Comparison of ENCODE assay signal across 8 cellular contexts in the genomic region with DNA sequence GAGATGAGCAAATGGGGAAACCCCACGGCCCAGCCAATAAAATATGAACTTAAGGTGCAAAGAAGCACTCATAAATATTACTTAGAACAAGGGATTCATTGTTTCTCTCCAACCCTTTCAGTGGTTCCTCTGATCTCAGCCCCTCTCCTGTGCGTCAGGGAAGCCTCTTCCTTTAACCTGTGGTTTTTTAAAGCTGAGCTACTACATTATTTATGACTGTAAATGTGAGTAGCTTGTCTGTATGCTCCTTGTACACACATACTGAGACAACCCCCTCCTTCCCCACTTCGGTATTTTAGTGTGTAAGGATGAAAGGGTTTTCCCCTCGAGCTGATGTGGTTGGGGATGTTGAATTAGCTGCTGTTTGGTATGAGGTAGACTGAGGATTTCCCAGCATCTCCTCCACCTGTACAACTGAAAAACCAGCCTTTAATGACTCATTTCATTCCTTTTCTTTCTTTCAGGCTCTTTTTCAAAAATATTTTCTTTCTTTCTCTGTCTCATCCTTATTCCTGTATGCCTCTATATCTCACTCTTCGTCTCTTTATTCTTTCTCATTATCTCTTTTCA. TPM values are rescaled to one million over a fixed set of nuclear protein-coding genes. Genes with fewer than 3 reads are reported as not detected.
DNase-seq lines count a peak whose midpoint lies in the region; ATAC-seq, FAIRE-seq and TF ChIP-seq lines count a peak whose summit lies in the region.

No MANE protein-coding gene starts in this region.

- no peak overlapping the region for H4K8ac ChIP-seq in H1 (ENCODE audit: extremely low read depth, insufficient read depth, low read length)

- no peaks in the 10 kb centered on the region for H3K27me3 ChIP-seq in H1 (replicated peaks in 1 of 4; ENCODE audit: control insufficient read depth in 3 of 4, extremely low read depth in 1 of 4, insufficient read depth in 3 of 4, low read length in 3 of 4)
- H3K27me3 ChIP-seq in tibial artery, result no peaks in the 10 kb centered on the region

- H3K9me3 ChIP-seq in H1 (ENCODE audit: insufficient read depth in 2 of 2, low read depth in 1 of 2, low read length in 1 of 2), result no peaks in the 10 kb centered on the region
- H3K9me3 ChIP-seq in tibial artery, result no peaks in the 10 kb centered on the region

- H2AFZ ChIP-seq in H1 (ENCODE audit: low read length), result 0 out of 2 replicates have a peak overlapping the region, but pooled peaks have one; percentile 12

- no peak overlapping the region for H3K23ac ChIP-seq in H1 (ENCODE audit: insufficient read length)

- no peak overlapping the region for H2BK15ac ChIP-seq in H1 (ENCODE audit: low read length)

- TF ChIP-seq CTCF in GM13977 (IDR thresholded peaks at IDR 0.05; ENCODE audit: extremely low read depth, insufficient read depth, missing control alignments) (no peak), H1 (IDR thresholded peaks at IDR 0.05; ENCODE audit: control extremely low read depth in 1 of 3, insufficient read depth in 1 of 3, low read depth in 1 of 3, low read length in 3 of 3) (no peak), tibial artery (IDR thresholded peaks at IDR 0.05) (no peak)

- no peak overlapping the region for H3K4me2 ChIP-seq in H1 (ENCODE audit: insufficient read depth in 1 of 2, low read depth in 2 of 2, low read length in 2 of 2)

- 93 to 100% methylated on average over 1 to 5 of the region's 5 CpGs for WGBS in H1 (ENCODE audit: extremely low coverage in 1 of 2, insufficient coverage in 1 of 2, insufficient read length in 1 of 2, insufficient replicate concordance in 2 of 2, low coverage in 1 of 2, low lambda C conversion rate in 2 of 2, missing lambda C conversion rate in 1 of 2), 2 experiments

- POLR2A ChIA-PET in H1 (lab: Charles Lee; ENCODE audit: partially characterized antibody), result no interaction called here

- H2BK20ac ChIP-seq in H1 (ENCODE audit: low read length), result no peak overlapping the region

- H3K79me1 ChIP-seq in H1 (ENCODE audit: low read depth, low read length), result no peaks in the 10 kb centered on the region

- H3K4me1 ChIP-seq in H1 (replicated peaks in 1 of 4; ENCODE audit: control insufficient read depth in 3 of 4, insufficient read depth in 4 of 4, low read length in 3 of 4) (no peaks in the 10 kb centered on the region), tibial artery (no peaks in the 10 kb centered on the region)

- H3K56ac ChIP-seq in H1 (replicated peaks; ENCODE audit: insufficient read length, low read depth, low read length), result no peak overlapping the region

- H3K27ac ChIP-seq in H1 (ENCODE audit: low read depth, low read length), result no peak overlapping the region
- no peak overlapping the region for H3K27ac ChIP-seq in tibial artery

- no peaks in the 10 kb centered on the region for H3K23me2 ChIP-seq in H1 (ENCODE audit: low read depth, low read length)

- ATAC-seq in GM21447 (IDR thresholded peaks at IDR 0.05; ENCODE audit: unreplicated experiment), result peak; percentile 93
- ATAC-seq in HG03521 (IDR thresholded peaks at IDR 0.05; ENCODE audit: unreplicated experiment), result peak; percentile 87

- no peak overlapping the region for H4K91ac ChIP-seq in H1 (replicated peaks; ENCODE audit: insufficient read length, low read length)

- no peaks in the 10 kb centered on the region for H4K20me1 ChIP-seq in H1 (replicated peaks in 1 of 2; ENCODE audit: control insufficient read depth in 1 of 2, insufficient read depth in 2 of 2, low read length in 2 of 2)

- no peaks in the 10 kb centered on the region for H3K79me2 ChIP-seq in H1 (ENCODE audit: control insufficient read depth in 1 of 2, insufficient read depth in 2 of 2, low read length in 2 of 2)

- H3K18ac ChIP-seq in H1 (ENCODE audit: extremely low read depth, low read length), result no peak overlapping the region

- H2BK5ac ChIP-seq in H1 (ENCODE audit: low read depth, low read length), result no peak overlapping the region

- DNase-seq in GM13977 (ENCODE audit: low spot score), result peak; percentile 28
- no peak for DNase-seq in H1 (ENCODE audit: low read depth in 1 of 2, low spot score in 2 of 2)
- DNase-seq in tibial artery, result no peak
- no peak for DNase-seq in posterior vena cava (ENCODE audit: low spot score)
- DNase-seq in KBM-7, result no peak
- DNase-seq in head of caudate nucleus, result no peak

- H3K9ac ChIP-seq in H1 (replicated peaks in 1 of 4; ENCODE audit: extremely low read depth in 1 of 4, low read depth in 3 of 4, low read length in 3 of 4), result no peak overlapping the region

- H3K4me3 ChIP-seq in H1 (ENCODE audit: extremely low read depth in 1 of 4, insufficient read depth in 2 of 4, low read depth in 3 of 4, low read length in 4 of 4) (no peak overlapping the region), tibial artery (no peak overlapping the region)

- TF ChIP-seq POLR2A in H1 (IDR thresholded peaks at IDR 0.05; ENCODE audit: control extremely low read depth in 1 of 2, low read depth in 2 of 2, low read length in 2 of 2), result no peak

- in situ Hi-C loops in GM13977 (cut with MboI; ENCODE audit: low pct_unique_long_range_greater_than_20kb, low sequenced_read_pairs, unreplicated experiment), result no loop called here
- in situ Hi-C loops in KBM-7 (cut with MboI; ENCODE audit: low pct_unique_long_range_greater_than_20kb, low sequenced_read_pairs), result no loop called here

- CTCF ChIA-PET in H1 (lab: Charles Lee; ENCODE audit: partially characterized antibody), result interaction anchor here (0.9 to 1.1 kb wide), 2 partner anchors 10 to 334 kb away, joined by 3 read pairs; no protein-coding TSS in a partner anchor

- H3K36me3 ChIP-seq in H1 (ENCODE audit: control insufficient read depth in 2 of 4, insufficient read depth in 4 of 4, low read length in 3 of 4), result no peaks in the 10 kb centered on the region
- H3K36me3 ChIP-seq in tibial artery, result no peaks in the 10 kb centered on the region

- H2BK120ac ChIP-seq in H1 (replicated peaks; ENCODE audit: low read depth, low read length), result no peak overlapping the region

- TF ChIP-seq EP300 in H1 (IDR thresholded peaks at IDR 0.05; ENCODE audit: borderline replicate concordance in 1 of 2, low read depth in 2 of 2, low read length in 2 of 2), result no peak

- no peak overlapping the region for H2BK12ac ChIP-seq in H1 (ENCODE audit: low read depth, low read length)

- no peak overlapping the region for H2AK5ac ChIP-seq in H1 (ENCODE audit: low read depth, low read length)

- H4K5ac ChIP-seq in H1 (ENCODE audit: insufficient read length, low read depth, low read length), result no peak overlapping the region

- no peak for FAIRE-seq in H1 (lab: Jason Lieb, UNC)

- H3K14ac ChIP-seq in H1 (ENCODE audit: insufficient read length), result no peak overlapping the region

- no peak overlapping the region for H3K4ac ChIP-seq in H1 (replicated peaks; ENCODE audit: insufficient read length, low read depth, low read length)

- TF ChIP-seq RAD21 in H1 (IDR thresholded peaks at IDR 0.05 in 1 of 2, conservative IDR thresholded peaks at IDR 0.05 in 1 of 2; ENCODE audit: low read depth in 2 of 2, low read length in 2 of 2), result no peak

- intact Hi-C loops in tibial artery (cut with DNase I; ENCODE audit: low total_unique reads) (no loop called here), posterior vena cava (cut with DNase I) (no loop called here), head of caudate nucleus (cut with DNase I) (no loop called here)

TF ChIP-seq in H1, 55 proteins besides CTCF, POLR2A, EP300 and RAD21:
- TF ChIP-seq, protein P1, sequence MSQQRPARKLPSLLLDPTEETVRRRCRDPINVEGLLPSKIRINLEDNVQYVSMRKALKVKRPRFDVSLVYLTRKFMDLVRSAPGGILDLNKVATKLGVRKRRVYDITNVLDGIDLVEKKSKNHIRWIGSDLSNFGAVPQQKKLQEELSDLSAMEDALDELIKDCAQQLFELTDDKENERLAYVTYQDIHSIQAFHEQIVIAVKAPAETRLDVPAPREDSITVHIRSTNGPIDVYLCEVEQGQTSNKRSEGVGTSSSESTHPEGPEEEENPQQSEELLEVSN (IDR thresholded peaks at IDR 0.05), result no peak
- TF ChIP-seq CREB1 (IDR thresholded peaks at IDR 0.05) (no peak), TAF1 (IDR thresholded peaks at IDR 0.05; ENCODE audit: low read depth, low read length) (no peak), CBX8 (IDR thresholded peaks at IDR 0.05; ENCODE audit: borderline replicate concordance, low read depth, low read length) (no peak), MAFK (IDR thresholded peaks at IDR 0.05; ENCODE audit: low read depth, low read length) (no peak), JUN (IDR thresholded peaks at IDR 0.05; ENCODE audit: low read depth, low read length) (no peak), JUND (IDR thresholded peaks at IDR 0.05; ENCODE audit: low read length) (no peak), CHD1 (IDR thresholded peaks at IDR 0.05; ENCODE audit: low read depth, low read length) (no peak), HDAC6 (IDR thresholded peaks at IDR 0.05; ENCODE audit: low read depth, low read length) (no peak), SP1 (IDR thresholded peaks at IDR 0.05; ENCODE audit: low read depth, low read length) (no peak), POU5F1 (IDR thresholded peaks at IDR 0.05; ENCODE audit: low read depth, low read length) (no peak), TCF12 (IDR thresholded peaks at IDR 0.05; ENCODE audit: low read depth, low read length) (no peak), YY1 (IDR thresholded peaks at IDR 0.05; ENCODE audit: low read depth, low read length) (no peak), FOSL1 (IDR thresholded peaks at IDR 0.05; ENCODE audit: insufficient read depth, low read depth, low read length) (no peak), RBBP5 (IDR thresholded peaks at IDR 0.05; ENCODE audit: borderline replicate concordance, low read depth, low read length) (no peak)

RNA-seq across cellular contexts. Expression of gene BMP5, which starts 6.4 kb away (rescaled TPM):
- total RNA-seq in H1 (2021; fragmentation: NEBNext Ultra II Directional; extraction: Animal tissue kit (Norgen Biotek cat#: 25700)), result not detected in 2 replicates
- polyA plus RNA-seq in H1 (2011; rRNA removed), result 0.02 and 0.03 TPM in 2 replicates
- polyA plus RNA-seq in H1 (2011; cell fraction: cytosol; rRNA removed), result 0.06 TPM
- not detected for polyA plus RNA-seq in H1 (2011; cell fraction: nucleus; rRNA removed)
- 0.04 to 0.17 TPM (median 0.10 TPM) in 4 replicates for polyA plus RNA-seq in H1 (2012, experiment 1 of 2)
- not detected for polyA plus RNA-seq in H1 (2012, experiment 2 of 2)
- polyA plus RNA-seq in H1 (2013, experiment 1 of 2), result 0.04 TPM
- 0.06 TPM for polyA plus RNA-seq in H1 (2013, experiment 2 of 2)
- 0.16 TPM in 1 of 2 replicates, not detected in the other for polyA minus RNA-seq in H1 (2011; rRNA and poly(A)+ RNA removed)
- polyA minus RNA-seq in H1 (2011; cell fraction: cytosol; rRNA and poly(A)+ RNA removed), result not detected
- polyA minus RNA-seq in H1 (2011; cell fraction: nucleus; rRNA and poly(A)+ RNA removed), result 0.50 TPM
- total RNA-seq in posterior vena cava, result under 1 TPM; 0.10 to 0.32 TPM
